19 cellular contexts compared by ENCODE assay signal in the genomic region with DNA sequence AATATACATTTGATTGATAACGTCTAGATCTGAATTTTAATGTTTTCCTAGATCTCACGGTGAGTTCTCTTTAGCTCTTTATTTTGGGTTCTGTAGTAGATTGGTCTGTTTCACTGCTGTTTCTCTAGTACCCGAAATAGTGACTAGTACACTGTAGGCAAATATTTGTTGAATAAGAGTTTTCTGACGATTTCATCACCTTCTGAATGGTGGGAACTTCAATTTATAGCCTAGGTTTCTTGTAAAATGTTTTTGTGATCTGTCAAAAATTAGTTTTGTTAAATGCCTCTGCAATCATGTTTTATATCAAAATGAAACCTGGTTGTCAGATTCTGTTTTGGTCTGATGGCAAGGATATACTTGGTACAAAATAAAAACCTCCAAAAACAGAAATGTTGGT. TPM values are rescaled to one million over a fixed set of nuclear protein-coding genes. Genes with fewer than 3 reads are reported as not detected.
DNase-seq lines count a peak whose midpoint lies in the region; ATAC-seq and TF ChIP-seq lines count a peak whose summit lies in the region.
"Had no signal": no experiment of that assay in that cellular context is flagged by ENCODE, and none has a peak within 500 bp of the region (broad histone marks: within the 10 kb centered on the region; RNA-seq: fewer than 3 reads in every experiment).

No MANE protein-coding gene starts in this region.

- H3K27ac Mint-ChIP-seq in activated T-cell treated with anti-CD3 and anti-CD28 coated beads, Interleukin-2, amount 50 U/mL, for 72 hours: peak overlapping the region; percentile 86
- H3K27ac Mint-ChIP-seq in activated naive CD8-positive, alpha-beta T cell treated with anti-CD3 and anti-CD28 coated beads for 36 hours: peak overlapping the region; percentile 65
- H3K27ac Mint-ChIP-seq in memory B cell: peak overlapping the region; percentile 79

- ATAC-seq in activated T-cell treated with anti-CD3 and anti-CD28 coated beads, Interleukin-2, amount 50 U/mL, for 72 hours (replicated peaks in 1 of 2): no peak
- no peak for ATAC-seq in memory B cell (ENCODE audit: low read depth)
- ATAC-seq in GM18909 (IDR thresholded peaks at IDR 0.05; ENCODE audit: poor library complexity, unreplicated experiment): no peak
- no peak for ATAC-seq in GM21717 (IDR thresholded peaks at IDR 0.05; ENCODE audit: unreplicated experiment)

- intact Hi-C loops in thyroid gland (cut with DNase I): no loop called here

- H3K27ac ChIP-seq in thyroid gland: peak overlapping the region; percentile 34 to 100 (median 62)
- H3K27ac ChIP-seq: prostate gland, SJSA1, upper lobe of left lung had no signal

- no peak for DNase-seq in activated T-cell treated with anti-CD3 and anti-CD28 coated beads, Interleukin-2, amount 50 U/mL, for 72 hours
- DNase-seq in activated T-cell treated with anti-CD3 and anti-CD28 coated beads, Interleukin-2, amount 50 U/mL, for 1 hour: no peak
- no peak for DNase-seq in activated naive CD8-positive, alpha-beta T cell treated with anti-CD3 and anti-CD28 coated beads for 36 hours
- DNase-seq in memory B cell (ENCODE audit: low spot score in 2 of 2) (no peak), thyroid gland (no peak), GM03348 (ENCODE audit: low spot score) (no peak)
- DNase-seq: activated CD4-positive, alpha-beta T cell treated with anti-CD3 and anti-CD28 coated beads for 1 hour; activated CD8-positive, alpha-beta memory T cell treated with anti-CD3 and anti-CD28 coated beads, Interleukin-2, amount 50 U/mL, for 48 hours; effector CD8-positive, alpha-beta T cell; foreskin fibroblast; Kasumi-1; NCI-H1105 treated with DMSO at 0.1 percent for 48 hours; NCI-H69; upper lobe of left lung had no signal

- no peak for TF ChIP-seq CTCF in thyroid gland (IDR thresholded peaks at IDR 0.05)

- H3K36me3 ChIP-seq in thyroid gland: peaks cover 16 to 38% of the 10 kb centered on the region in 2 donors

- H3K4me1 ChIP-seq in thyroid gland: peaks cover 18 to 52% of the 10 kb centered on the region in 2 donors
- H3K4me1 ChIP-seq: SJSA1 had no signal

- H3K36me3 Mint-ChIP-seq in activated T-cell treated with anti-CD3 and anti-CD28 coated beads, Interleukin-2, amount 50 U/mL, for 72 hours (ENCODE audit: insufficient read depth in 2 of 2): peaks cover 19 to 53% of the 10 kb centered on the region in 2 donors
- H3K36me3 Mint-ChIP-seq in activated naive CD8-positive, alpha-beta T cell treated with anti-CD3 and anti-CD28 coated beads for 36 hours: peaks cover 49% of the 10 kb centered on the region
- peaks cover 25% of the 10 kb centered on the region for H3K36me3 Mint-ChIP-seq in memory B cell

- peak overlapping the region; percentile 23 to 76 for H3K4me3 Mint-ChIP-seq in activated T-cell treated with anti-CD3 and anti-CD28 coated beads, Interleukin-2, amount 50 U/mL, for 72 hours
- peak overlapping the region; percentile 5 for H3K4me3 Mint-ChIP-seq in activated naive CD8-positive, alpha-beta T cell treated with anti-CD3 and anti-CD28 coated beads for 36 hours
- H3K4me3 Mint-ChIP-seq in memory B cell: no peak overlapping the region

- no peaks in the 10 kb centered on the region for H3K9me3 Mint-ChIP-seq in activated T-cell treated with anti-CD3 and anti-CD28 coated beads, Interleukin-2, amount 50 U/mL, for 72 hours
- no peaks in the 10 kb centered on the region for H3K9me3 Mint-ChIP-seq in activated naive CD8-positive, alpha-beta T cell treated with anti-CD3 and anti-CD28 coated beads for 36 hours
- no peaks in the 10 kb centered on the region for H3K9me3 Mint-ChIP-seq in memory B cell

- TF ChIP-seq POLR2A in thyroid gland (IDR thresholded peaks at IDR 0.05): no peak

- 70% methylated on average over 4 of the region's 4 CpGs for WGBS in thyroid gland, 2 donors

- no peak overlapping the region for H3K4me3 ChIP-seq in thyroid gland (replicated peaks in 1 of 3)
- H3K4me3 ChIP-seq: prostate gland, SJSA1, smooth muscle cell, upper lobe of left lung had no signal

- H3K4me1 Mint-ChIP-seq in activated T-cell treated with anti-CD3 and anti-CD28 coated beads, Interleukin-2, amount 50 U/mL, for 72 hours (ENCODE audit: low read depth): peaks cover 86% of the 10 kb centered on the region
- H3K4me1 Mint-ChIP-seq in activated naive CD8-positive, alpha-beta T cell treated with anti-CD3 and anti-CD28 coated beads for 36 hours: peaks cover 77% of the 10 kb centered on the region
- H3K4me1 Mint-ChIP-seq in memory B cell: peaks cover 35% of the 10 kb centered on the region

- H3K27me3 ChIP-seq in thyroid gland: no peaks in the 10 kb centered on the region
- H3K27me3 ChIP-seq: SJSA1, upper lobe of left lung had no signal

- no peaks in the 10 kb centered on the region for H3K9me3 ChIP-seq in thyroid gland
- H3K9me3 ChIP-seq: prostate gland, SJSA1, upper lobe of left lung had no signal

- H3K27me3 Mint-ChIP-seq in activated T-cell treated with anti-CD3 and anti-CD28 coated beads, Interleukin-2, amount 50 U/mL, for 72 hours (ENCODE audit: low read depth): no peaks in the 10 kb centered on the region
- no peaks in the 10 kb centered on the region for H3K27me3 Mint-ChIP-seq in activated naive CD8-positive, alpha-beta T cell treated with anti-CD3 and anti-CD28 coated beads for 36 hours
- H3K27me3 Mint-ChIP-seq in memory B cell: no peaks in the 10 kb centered on the region

RNA-seq across cellular contexts. Expression of a gene that starts 10.2 kb away (rescaled TPM):
- total RNA-seq in activated T-cell treated with anti-CD3 and anti-CD28 coated beads, Interleukin-2, amount 50 U/mL, for 72 hours: 100 to 1,000 TPM; 340 to 386 TPM
- total RNA-seq in activated naive CD8-positive, alpha-beta T cell treated with anti-CD3 and anti-CD28 coated beads for 36 hours: 100 to 1,000 TPM; 125 TPM
- total RNA-seq in thyroid gland: 100 to 1,000 TPM; 188 to 340 (median 256) TPM

RNA-seq across cellular contexts. Expression of a gene that starts 37.1 kb away (rescaled TPM):
- 10 to 100 TPM; 25.7 to 34.5 TPM for total RNA-seq in activated T-cell treated with anti-CD3 and anti-CD28 coated beads, Interleukin-2, amount 50 U/mL, for 72 hours
- total RNA-seq in activated naive CD8-positive, alpha-beta T cell treated with anti-CD3 and anti-CD28 coated beads for 36 hours: 10 to 100 TPM; 35.6 to 37.1 TPM
- 10 to 100 TPM; 27.3 to 48.4 (median 34.1) TPM for total RNA-seq in thyroid gland

RNA-seq across cellular contexts. Expression of a gene that starts 37.5 kb away (rescaled TPM):
- total RNA-seq in activated T-cell treated with anti-CD3 and anti-CD28 coated beads, Interleukin-2, amount 50 U/mL, for 72 hours: 10 to 100 TPM; 66.1 to 71.3 TPM
- total RNA-seq in activated naive CD8-positive, alpha-beta T cell treated with anti-CD3 and anti-CD28 coated beads for 36 hours: 10 to 100 TPM; 45.1 to 46.1 TPM
- total RNA-seq in thyroid gland: 10 to 100 TPM; 62.2 to 96.2 (median 71.1) TPM
